Comparison of ENCODE assay signal across 21 cellular contexts in the genomic region with DNA sequence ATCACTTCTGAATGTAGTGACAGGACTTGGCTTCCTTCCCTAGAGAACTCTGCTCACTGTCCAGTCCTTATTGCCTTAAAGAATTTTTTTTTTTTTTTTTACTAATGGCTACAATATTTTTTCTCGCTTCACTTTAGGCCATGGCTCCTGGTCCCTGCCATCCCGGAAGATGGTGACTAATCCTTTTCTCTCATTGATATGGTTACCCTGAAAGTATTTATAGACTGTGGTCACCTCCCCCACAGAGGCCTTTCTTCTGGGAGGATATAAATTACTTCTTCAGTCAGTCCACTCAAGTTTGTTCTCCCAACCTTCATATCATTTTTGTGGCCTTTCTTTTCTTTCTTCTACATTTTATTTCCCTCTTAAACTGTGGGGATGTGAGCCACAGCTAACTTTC.
DNase-seq lines count a peak whose midpoint lies in the region; FAIRE-seq and TF ChIP-seq lines count a peak whose summit lies in the region.
"Had no signal": no experiment of that assay in that cellular context is flagged by ENCODE, and none has a peak within 500 bp of the region (broad histone marks: within the 10 kb centered on the region; RNA-seq: fewer than 3 reads in every experiment).

No MANE protein-coding gene starts in this region.

- no peak for FAIRE-seq in urothelium cell line (lab: Jason Lieb, UNC)
- FAIRE-seq: endothelial cell of umbilical vein had no signal

- DNase-seq in HFFc6: peak; percentile 34
- DNase-seq in RPMI7951 (ENCODE audit: low read depth): peak; percentile 90
- DNase-seq in fibroblast of pulmonary artery (ENCODE audit: low read depth): peak; percentile 2
- DNase-seq in urothelium cell line (ENCODE audit: low spot score): peak; percentile 72
- no peak for DNase-seq in type B pancreatic cell (ENCODE audit: extremely low spot score, unreplicated experiment)
- DNase-seq in DMS 273 treated with DMSO at 0.1 percent for 48 hours (lab: John Stamatoyannopoulos, UW): no peak
- no peak for DNase-seq in activated T-cell treated with anti-CD3 and anti-CD28 coated beads, Interleukin-2, amount 50 U/mL, for 1 hour
- DNase-seq: activated CD4-positive, alpha-beta T cell treated with anti-CD3 and anti-CD28 coated beads for 1 hour; activated naive CD8-positive, alpha-beta T cell treated with anti-CD3 and anti-CD28 coated beads for 36 hours; foreskin fibroblast; hippocampal formation; NCI-H2081 treated with DMSO at 0.1 percent for 48 hours; NCI-H524; spleen; stimulated activated CD4-positive, alpha-beta T cell treated with anti-CD3 and anti-CD28 coated beads, Interleukin-4, amount 100 ng/mL, for 24 hours; stimulated activated naive CD8-positive, alpha-beta T cell treated with anti-CD3 and anti-CD28 coated beads, Interleukin-15, amount 100 ng/mL, for 72 hours; upper lobe of left lung had no signal

- H3K27me3 Mint-ChIP-seq in HFFc6 (ENCODE audit: insufficient read depth) (no peaks in the 10 kb centered on the region), type B pancreatic cell (no peaks in the 10 kb centered on the region)
- H3K27me3 Mint-ChIP-seq: activated naive CD8-positive, alpha-beta T cell treated with anti-CD3 and anti-CD28 coated beads for 36 hours; dendritic cell treated with granulocyte-macrophage colony-stimulating factor and Interleukin-4, amounts not matched to agents 40 ng/mL and 50 ng/mL, for 4 days; stimulated activated naive CD8-positive, alpha-beta T cell treated with anti-CD3 and anti-CD28 coated beads, Interleukin-15, amount 100 ng/mL, for 72 hours had no signal

- H3K4me3 ChIP-seq in fibroblast of pulmonary artery (replicated peaks; ENCODE audit: low read depth, low read length): no peak overlapping the region
- H3K4me3 ChIP-seq: BLaER1 treated with 17β-estradiol and CSF1 and Interleukin-3, amounts not matched to agents 10 nM and 100 nM; spleen; upper lobe of left lung had no signal

- no peak for TF ChIP-seq CTCF in HFFc6 (IDR thresholded peaks at IDR 0.05)
- no peak for TF ChIP-seq CTCF in fibroblast of pulmonary artery (IDR thresholded peaks at IDR 0.05; ENCODE audit: low read length, missing control alignments)
- TF ChIP-seq CTCF in type B pancreatic cell (conservative IDR thresholded peaks at IDR 0.05): no peak

- H3K4me1 Mint-ChIP-seq in HFFc6 (ENCODE audit: low read depth) (peaks cover 11% of the 10 kb centered on the region; the same call in 1 of the 2 replicates), type B pancreatic cell (ENCODE audit: unreplicated experiment) (peaks cover 5% of the 10 kb centered on the region)
- H3K4me1 Mint-ChIP-seq: activated naive CD8-positive, alpha-beta T cell treated with anti-CD3 and anti-CD28 coated beads for 36 hours; stimulated activated naive CD8-positive, alpha-beta T cell treated with anti-CD3 and anti-CD28 coated beads, Interleukin-15, amount 100 ng/mL, for 72 hours had no signal

- H3K27ac Mint-ChIP-seq in HFFc6: no peak overlapping the region; the same call in 1 of the 2 replicates
- no peak overlapping the region for H3K27ac Mint-ChIP-seq in type B pancreatic cell
- H3K27ac Mint-ChIP-seq: activated naive CD8-positive, alpha-beta T cell treated with anti-CD3 and anti-CD28 coated beads for 36 hours; activated T-helper 1 cell treated with anti-CD3 and anti-CD28 coated beads, Interleukin-12 subunit alpha, Interleukin-12 subunit beta, Interleukin-2, Interleukin-4 antibody, amounts not matched to agents 30 ng/mL and 10 ng/mL and 1 ng/mL, durations not matched to agents 14 hours and 24 hours and 36 hours; dendritic cell treated with granulocyte-macrophage colony-stimulating factor and Interleukin-4, amounts not matched to agents 40 ng/mL and 50 ng/mL, for 4 days; stimulated activated naive CD8-positive, alpha-beta T cell treated with anti-CD3 and anti-CD28 coated beads, Interleukin-15, amount 100 ng/mL, for 72 hours had no signal

- H3K9me3 Mint-ChIP-seq in HFFc6 (no peaks in the 10 kb centered on the region; the same call in 1 of the 2 replicates), type B pancreatic cell (no peaks in the 10 kb centered on the region)
- H3K9me3 Mint-ChIP-seq: dendritic cell treated with granulocyte-macrophage colony-stimulating factor and Interleukin-4, amounts not matched to agents 40 ng/mL and 50 ng/mL, for 4 days; stimulated activated naive CD8-positive, alpha-beta T cell treated with anti-CD3 and anti-CD28 coated beads, Interleukin-15, amount 100 ng/mL, for 72 hours had no signal

- H3K36me3 Mint-ChIP-seq in HFFc6 (ENCODE audit: low read depth): no peaks in the 10 kb centered on the region
- H3K36me3 Mint-ChIP-seq in type B pancreatic cell: no peaks in the 10 kb centered on the region
- H3K36me3 Mint-ChIP-seq: activated naive CD8-positive, alpha-beta T cell treated with anti-CD3 and anti-CD28 coated beads for 36 hours had no signal

- H3K4me3 Mint-ChIP-seq in HFFc6: peak overlapping the region; percentile 3; the same call in 1 of the 2 replicates
- H3K4me3 Mint-ChIP-seq in type B pancreatic cell: no peak overlapping the region
- H3K4me3 Mint-ChIP-seq: activated naive CD8-positive, alpha-beta T cell treated with anti-CD3 and anti-CD28 coated beads for 36 hours; activated T-helper 1 cell treated with anti-CD3 and anti-CD28 coated beads, Interleukin-12 subunit alpha, Interleukin-12 subunit beta, Interleukin-2, Interleukin-4 antibody, amounts not matched to agents 30 ng/mL and 10 ng/mL and 1 ng/mL, durations not matched to agents 14 hours and 24 hours and 36 hours; dendritic cell treated with granulocyte-macrophage colony-stimulating factor and Interleukin-4, amounts not matched to agents 40 ng/mL and 50 ng/mL, for 4 days; stimulated activated naive CD8-positive, alpha-beta T cell treated with anti-CD3 and anti-CD28 coated beads, Interleukin-15, amount 100 ng/mL, for 72 hours had no signal

Comparison
In these comparisons a context has a peak if more than half of its experiments do, and no peak if none do; other contexts are left out.
1. DNase-seq: peak in HFFc6 (single experiment), RPMI7951 (single experiment), fibroblast of pulmonary artery (single experiment) and urothelium cell line (single experiment); none in type B pancreatic cell (single experiment), DMS 273 treated with DMSO at 0.1 percent for 48 hours (single experiment) and activated T-cell treated with anti-CD3 and anti-CD28 coated beads, Interleukin-2, amount 50 U/mL, for 1 hour (single experiment).